Comparison of ENCODE assay signal across 8 cellular contexts in the genomic region with DNA sequence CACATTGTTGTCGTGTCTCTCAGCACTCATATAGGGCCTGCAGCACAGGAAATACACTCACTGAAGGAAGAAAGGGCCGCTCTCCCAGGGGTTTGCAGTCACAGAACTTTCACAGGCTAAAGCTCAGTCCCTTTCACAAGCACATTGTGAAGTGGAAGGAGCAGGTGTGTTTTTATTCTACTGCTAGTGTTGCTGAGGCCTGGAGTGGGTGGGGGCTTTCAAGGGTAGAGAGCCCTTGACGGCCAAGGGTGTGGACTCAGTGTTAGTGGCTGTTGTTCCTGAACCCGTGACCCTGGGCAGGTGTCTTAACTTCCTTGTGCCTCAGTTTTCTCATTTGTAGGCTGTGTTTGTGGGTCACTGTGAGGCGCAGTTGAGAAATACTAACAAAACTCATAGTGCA.
"Had no signal": no experiment of that assay in that cellular context is flagged by ENCODE, and none has a peak within 500 bp of the region (broad histone marks: within the 10 kb centered on the region; RNA-seq: fewer than 3 reads in every experiment).

No MANE protein-coding gene starts in this region.

- H3K27ac Mint-ChIP-seq: naive thymus-derived CD4-positive, alpha-beta T cell had no signal

- H3K9me3 ChIP-seq: breast epithelium, vagina had no signal

- H3K9me3 Mint-ChIP-seq: naive thymus-derived CD4-positive, alpha-beta T cell had no signal

- ATAC-seq: naive thymus-derived CD4-positive, alpha-beta T cell had no signal

- H3K27me3 Mint-ChIP-seq: naive thymus-derived CD4-positive, alpha-beta T cell had no signal

- DNase-seq: activated CD4-positive, alpha-beta T cell treated with anti-CD3 and anti-CD28 coated beads, Interleukin-2, amount 50 U/mL, for 1 hour; activated CD4-positive, CD25-positive, alpha-beta regulatory T cell; activated T-cell treated with anti-CD3 and anti-CD28 coated beads, Interleukin-2, amount 50 U/mL, for 48 hours; aorta; naive thymus-derived CD4-positive, alpha-beta T cell; stimulated activated CD4-positive, alpha-beta T cell treated with anti-CD3 and anti-CD28 coated beads, Interleukin-4, amount 100 ng/mL, for 4 hours had no signal
